In genomic region chr6:109002100-109002697, GRCh38 we compare ENCODE assay signal across 11 cellular contexts.
DNase-seq lines count a peak whose midpoint lies in the region; ATAC-seq, FAIRE-seq and TF ChIP-seq lines count a peak whose summit lies in the region.
"Had no signal": no experiment of that assay in that cellular context is flagged by ENCODE, and none has a peak within 500 bp of the region (broad histone marks: within the 10 kb centered on the region; RNA-seq: fewer than 3 reads in every experiment).

No MANE protein-coding gene starts in this region.

- H3K9ac ChIP-seq in K562 (ENCODE audit: insufficient read depth in 1 of 2, low read depth in 2 of 2, low read length in 2 of 2) (no peak overlapping the region), rectal smooth muscle tissue (ENCODE audit: low read length) (no peak overlapping the region)

- CTCF ChIA-PET in CD8-positive, alpha-beta memory T cell (lab: Charles Lee): interaction anchor here (1.6 to 2.6 kb wide), 2 partner anchors 14 to 461 kb away, joined by 3 to 7 read pairs; no protein-coding TSS in a partner anchor
- CTCF ChIA-PET in K562 (lab: Yijun Ruan, JAX; ENCODE audit: low intra/inter-chr PET ratio): no interaction called here
- CTCF ChIA-PET in activated naive CD4-positive, alpha-beta T cell treated with anti-CD3 and anti-CD28 coated beads, Interleukin-2, amount 10 ng/mL, durations not matched to agents 7 days and 5 days (lab: Charles Lee): interaction anchor here (0.8 kb wide), 1 partner anchor 11 kb away, joined by 3 read pairs; no protein-coding TSS in a partner anchor

- TF ChIP-seq RAD21 in K562 (CRISPR knock-in tag; conservative IDR thresholded peaks at IDR 0.05 in 1 of 2, IDR thresholded peaks at IDR 0.05 in 1 of 2): no peak

- H3K4me3 ChIP-seq in CD8-positive, alpha-beta memory T cell (ENCODE audit: low read length): no peak overlapping the region
- H3K4me3 ChIP-seq in K562 (no peak overlapping the region), left ventricle myocardium inferior (peak overlapping the region; percentile 28), rectal smooth muscle tissue (ENCODE audit: low read length) (no peak overlapping the region)

- no peaks in the 10 kb centered on the region for H3K79me2 ChIP-seq in K562 (ENCODE audit: control insufficient read depth, insufficient read depth, low read length)

- TF ChIP-seq POLR2A in K562 (conservative IDR thresholded peaks at IDR 0.05): no peak

- H3K9me3 Mint-ChIP-seq in CD8-positive, alpha-beta memory T cell: no peaks in the 10 kb centered on the region
- no peaks in the 10 kb centered on the region for H3K9me3 Mint-ChIP-seq in activated naive CD4-positive, alpha-beta T cell treated with anti-CD3 and anti-CD28 coated beads, Interleukin-2, amount 10 ng/mL, durations not matched to agents 7 days and 5 days

- TF ChIP-seq CTCF in K562 (IDR thresholded peaks at IDR 0.05 in 2 of 3, conservative IDR thresholded peaks at IDR 0.05 in 1 of 3; ENCODE audit: insufficient read depth in 2 of 3, low read depth in 1 of 3, low read length in 3 of 3) (no peak), left ventricle myocardium inferior (IDR thresholded peaks at IDR 0.05; ENCODE audit: borderline replicate concordance) (no peak)

- WGBS in K562 (ENCODE audit: insufficient coverage, low coverage, missing lambda C conversion rate): 46% methylated on average over 3 of the region's 3 CpGs

- peaks cover 17% of the 10 kb centered on the region for H3K4me1 ChIP-seq in CD8-positive, alpha-beta memory T cell (ENCODE audit: insufficient read depth, low read length)
- H3K4me1 ChIP-seq in K562 (replicated peaks in 1 of 2; ENCODE audit: control insufficient read depth in 2 of 2, insufficient read depth in 2 of 2, low read length in 2 of 2) (no peaks in the 10 kb centered on the region), left ventricle myocardium inferior (peaks cover 100% of the 10 kb centered on the region), rectal smooth muscle tissue (ENCODE audit: control insufficient read depth, insufficient read depth, low read length) (peaks cover 19% of the 10 kb centered on the region)

- peaks cover 9% of the 10 kb centered on the region for H3K36me3 ChIP-seq in CD8-positive, alpha-beta memory T cell (ENCODE audit: insufficient read depth, low read length)
- H3K36me3 ChIP-seq in K562 (ENCODE audit: control insufficient read depth, insufficient read depth, low read length) (no peaks in the 10 kb centered on the region), left ventricle myocardium inferior (peaks cover 35% of the 10 kb centered on the region), rectal smooth muscle tissue (ENCODE audit: control insufficient read depth, insufficient read depth, low read length) (peaks cover 3% of the 10 kb centered on the region)

- H3K4me2 ChIP-seq in K562 (ENCODE audit: insufficient read depth, low read length): no peak overlapping the region

- no peaks in the 10 kb centered on the region for H3K9me3 ChIP-seq in CD8-positive, alpha-beta memory T cell (ENCODE audit: low read length)
- H3K9me3 ChIP-seq in K562 (replicated peaks; ENCODE audit: control insufficient read depth, insufficient read depth, low read depth, low read length) (no peaks in the 10 kb centered on the region), left ventricle myocardium inferior (replicated peaks) (no peaks in the 10 kb centered on the region)

- H3K27ac Mint-ChIP-seq in CD8-positive, alpha-beta memory T cell: peak overlapping the region; percentile 29 to 93 (median 70)
- H3K27ac Mint-ChIP-seq in activated naive CD4-positive, alpha-beta T cell treated with anti-CD3 and anti-CD28 coated beads, Interleukin-2, amount 10 ng/mL, durations not matched to agents 7 days and 5 days: no peak overlapping the region

- ATAC-seq in K562 (no peak), HG03565 (IDR thresholded peaks at IDR 0.05; ENCODE audit: unreplicated experiment) (no peak)

- no peaks in the 10 kb centered on the region for H3K27me3 Mint-ChIP-seq in CD8-positive, alpha-beta memory T cell
- no peaks in the 10 kb centered on the region for H3K27me3 Mint-ChIP-seq in activated naive CD4-positive, alpha-beta T cell treated with anti-CD3 and anti-CD28 coated beads, Interleukin-2, amount 10 ng/mL, durations not matched to agents 7 days and 5 days

- H3K9me1 ChIP-seq in K562 (ENCODE audit: control insufficient read depth, insufficient read depth, low read length): no peaks in the 10 kb centered on the region

- intact Hi-C loops in K562 (cut with micrococcal nuclease): no loop called here
- intact Hi-C loops in left ventricle myocardium inferior (cut with micrococcal nuclease): loop anchor here (10.0 kb wide), 1 partner anchor 57 kb away; no protein-coding TSS in a partner anchor

- TF ChIP-seq EP300 in K562 (IDR thresholded peaks at IDR 0.05; ENCODE audit: low read length): no peak

- POLR2A ChIA-PET in CD8-positive, alpha-beta memory T cell (lab: Charles Lee): interaction anchor here (0.6 kb wide), 1 partner anchor 12 kb away, joined by 4 read pairs; no protein-coding TSS in a partner anchor
- POLR2A ChIA-PET in K562 (lab: Yijun Ruan, JAX): interaction anchor here (0.6 kb wide), 1 partner anchor 12 kb away, joined by 3 read pairs; no protein-coding TSS in a partner anchor

- H3K4me1 Mint-ChIP-seq in CD8-positive, alpha-beta memory T cell: peaks cover 57 to 65% (median 62%) of the 10 kb centered on the region in 3 donors
- peaks cover 17% of the 10 kb centered on the region for H3K4me1 Mint-ChIP-seq in activated naive CD4-positive, alpha-beta T cell treated with anti-CD3 and anti-CD28 coated beads, Interleukin-2, amount 10 ng/mL, durations not matched to agents 7 days and 5 days

- H3K4me3 Mint-ChIP-seq in CD8-positive, alpha-beta memory T cell: peak overlapping the region in 6 of 7 donors; percentile 39 to 62 (median 52)
- no peak overlapping the region for H3K4me3 Mint-ChIP-seq in activated naive CD4-positive, alpha-beta T cell treated with anti-CD3 and anti-CD28 coated beads, Interleukin-2, amount 10 ng/mL, durations not matched to agents 7 days and 5 days

- peaks cover 3 to 50% (median 17%) of the 10 kb centered on the region in 3 donors for H3K36me3 Mint-ChIP-seq in CD8-positive, alpha-beta memory T cell
- H3K36me3 Mint-ChIP-seq in activated naive CD4-positive, alpha-beta T cell treated with anti-CD3 and anti-CD28 coated beads, Interleukin-2, amount 10 ng/mL, durations not matched to agents 7 days and 5 days: peaks cover 25% of the 10 kb centered on the region

- no peaks in the 10 kb centered on the region for H4K20me1 ChIP-seq in K562 (replicated peaks; ENCODE audit: control insufficient read depth, insufficient read depth, low read length)

- no peak overlapping the region for H3K27ac ChIP-seq in CD8-positive, alpha-beta memory T cell (ENCODE audit: low read depth, low read length)
- H3K27ac ChIP-seq in K562 (ENCODE audit: extremely low read depth, low read depth, low read length) (no peak overlapping the region), left ventricle myocardium inferior (replicated peaks) (peak overlapping the region; percentile 97), rectal smooth muscle tissue (ENCODE audit: low read depth, low read length) (peak overlapping the region; percentile 75)
- H3K27ac ChIP-seq: C4-2B had no signal

- H2AFZ ChIP-seq in K562 (ENCODE audit: low read depth, low read length): no peak overlapping the region

- DNase-seq in CD8-positive, alpha-beta memory T cell: no peak
- no peak for DNase-seq in K562 (ENCODE audit: extremely low read depth in 1 of 4, low spot score in 3 of 4)
- no peak for DNase-seq in left ventricle myocardium inferior
- no peak for DNase-seq in NCI-H2029 (lab: John Stamatoyannopoulos, UW)
- DNase-seq in NCI-H1417 (lab: John Stamatoyannopoulos, UW): no peak
- DNase-seq in activated naive CD4-positive, alpha-beta T cell treated with anti-CD3 and anti-CD28 coated beads, Interleukin-2, amount 10 ng/mL, durations not matched to agents 7 days and 5 days: no peak
- DNase-seq: activated T-cell treated with anti-CD3 and anti-CD28 coated beads, Interleukin-2, amount 50 U/mL, for 1 hour; NCI-H1092 had no signal

- no peaks in the 10 kb centered on the region for H3K27me3 ChIP-seq in CD8-positive, alpha-beta memory T cell (ENCODE audit: insufficient read depth, low read length, poor library complexity, severe bottlenecking)
- H3K27me3 ChIP-seq in K562 (ENCODE audit: control insufficient read depth in 2 of 2, insufficient read depth in 2 of 2, low read length in 2 of 2) (no peaks in the 10 kb centered on the region), left ventricle myocardium inferior (ENCODE audit: low read depth) (no peaks in the 10 kb centered on the region), rectal smooth muscle tissue (ENCODE audit: control insufficient read depth, insufficient read depth, low read length) (no peaks in the 10 kb centered on the region)

- no TSS peak for BruUV-seq in K562 (replicated peaks; lab: Mats Ljungman, UMichigan)

- peak; percentile 54 for FAIRE-seq in K562 (lab: Jason Lieb, UNC)

- in situ Hi-C loops in K562 (cut with MboI): no loop called here

TF ChIP-seq in K562, 482 proteins besides CTCF, POLR2A, EP300 and RAD21:
- TF ChIP-seq TAF7 (tag; IDR thresholded peaks at IDR 0.05): no peak
- no peak for TF ChIP-seq FOS (IDR thresholded peaks at IDR 0.05; ENCODE audit: extremely low read depth, insufficient read length)
- no peak for TF ChIP-seq RFX7 (CRISPR knock-in tag; IDR thresholded peaks at IDR 0.05)
- no peak for TF ChIP-seq GTF2F1 (IDR thresholded peaks at IDR 0.05; ENCODE audit: low read depth, low read length)
- no peak for TF ChIP-seq DNMT1 (IDR thresholded peaks at IDR 0.05)
- no peak for TF ChIP-seq ZNF561 (CRISPR knock-in tag; conservative IDR thresholded peaks at IDR 0.05)
- TF ChIP-seq TAF9B (IDR thresholded peaks at IDR 0.05; ENCODE audit: partially characterized antibody): no peak
- TF ChIP-seq LEF1 (IDR thresholded peaks at IDR 0.05): no peak
- no peak for TF ChIP-seq BHLHE40 (IDR thresholded peaks at IDR 0.05; ENCODE audit: low read length)

Comparison
In these comparisons a context has a peak if more than half of its experiments do, and no peak if none do; other contexts are left out.
1. H3K27ac ChIP-seq: peak in left ventricle myocardium inferior (single experiment) and rectal smooth muscle tissue (single experiment); none in CD8-positive, alpha-beta memory T cell (single experiment) and K562 (single experiment).